1 cellular context compared by ENCODE assay signal in the genomic region with DNA sequence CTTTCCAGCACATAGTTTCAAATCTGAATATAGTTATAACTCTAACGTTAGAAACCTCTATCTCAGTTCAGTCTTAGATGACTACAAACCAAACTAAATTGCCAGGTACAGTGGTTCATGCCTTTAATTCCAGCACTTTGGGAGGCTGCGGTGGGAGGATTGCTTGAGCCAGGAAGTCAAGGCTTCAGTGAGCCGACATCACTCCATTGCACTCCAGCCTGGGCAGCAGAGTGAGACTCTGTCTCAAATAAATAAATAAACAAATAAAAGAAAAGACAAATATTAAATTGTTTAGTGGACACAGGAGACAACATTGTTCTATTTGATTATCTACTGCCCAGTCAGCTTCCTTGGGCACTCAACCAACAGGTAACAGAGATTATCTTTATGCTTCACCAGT.
TF ChIP-seq lines count a peak whose summit lies in the region.

No MANE protein-coding gene starts in this region.

TF ChIP-seq in WTC11, 78 proteins besides CTCF, POLR2A, EP300 and RAD21 (continued from another document):
- TF ChIP-seq STAT6 (CRISPR knock-in tag; conservative IDR thresholded peaks at IDR 0.05; ENCODE audit: low read depth), result no peak
- TF ChIP-seq ATF6 (CRISPR knock-in tag; IDR thresholded peaks at IDR 0.05), result no peak
- no peak for TF ChIP-seq NR2C2 (CRISPR knock-in tag; IDR thresholded peaks at IDR 0.05)
